25 cellular contexts compared by ENCODE assay signal in genomic region chr6:147855823-147856222, GRCh38.
"Had no signal": no experiment of that assay in that cellular context is flagged by ENCODE, and none has a peak within 500 bp of the region (broad histone marks: within the 10 kb centered on the region; RNA-seq: fewer than 3 reads in every experiment).

No MANE protein-coding gene starts in this region.

- H3K9me3 Mint-ChIP-seq: activated naive CD4-positive, alpha-beta T cell treated with anti-CD3 and anti-CD28 coated beads, Interleukin-2, amount 50 U/mL, for 24 hours; activated T-helper 1 cell treated with anti-CD3 and anti-CD28 coated beads, Interleukin-12 subunit alpha, Interleukin-12 subunit beta, Interleukin-2, Interleukin-4 antibody, amounts not matched to agents 30 ng/mL and 10 ng/mL and 1 ng/mL, durations not matched to agents 14 hours and 24 hours and 36 hours; brain; stimulated activated naive B cell treated with anti-CD40 and anti-IgM and Interleukin-4, amounts not matched to agents 10 μg/mL and 1 μg/mL and 100 μg/mL, for 72 hours had no signal

- H3K79me2 ChIP-seq: hepatocyte had no signal

- H3K27me3 Mint-ChIP-seq: activated naive CD4-positive, alpha-beta T cell treated with anti-CD3 and anti-CD28 coated beads, Interleukin-2, amount 50 U/mL, for 24 hours; brain; stimulated activated naive B cell treated with anti-CD40 and anti-IgM and Interleukin-4, amounts not matched to agents 10 μg/mL and 1 μg/mL and 100 μg/mL, for 72 hours had no signal

- ATAC-seq: activated CD4-positive, CD25-positive, alpha-beta regulatory T cell treated with anti-CD3 and anti-CD28 coated beads, Interleukin-2, amount 50 U/mL, for 24 hours; activated CD8-positive, alpha-beta T cell treated with anti-CD3 and anti-CD28 coated beads, Interleukin-2, amount 10 ng/mL, durations not matched to agents 7 days and 5 days; esophagus mucosa; natural killer cell; stimulated activated naive B cell treated with anti-CD40 and anti-IgM and Interleukin-4, amounts not matched to agents 10 μg/mL and 1 μg/mL and 100 μg/mL, for 72 hours had no signal

- DNase-seq: activated CD4-positive, alpha-beta T cell treated with anti-CD3 and anti-CD28 coated beads, Interleukin-2, amount 50 U/mL, for 1 hour; activated CD8-positive, alpha-beta T cell treated with anti-CD3 and anti-CD28 coated beads, Interleukin-2, amount 10 ng/mL, durations not matched to agents 7 days and 5 days; activated gamma-delta T cell treated with Interleukin-2 at 50 U/mL for 16 hours; anterior cingulate cortex; dermis blood vessel endothelial cell; effector CD8-positive, alpha-beta T cell; foreskin melanocyte; immature natural killer cell; kidney glomerular epithelial cell; left ventricle myocardium inferior; midbrain; natural killer cell; stimulated activated CD4-positive, alpha-beta T cell treated with anti-CD3 and anti-CD28 coated beads, Interleukin-2, amount 100 ng/mL, for 48 hours; stimulated activated CD8-positive, alpha-beta memory T cell treated with anti-CD3 and anti-CD28 coated beads, Interleukin-4, amount 100 ng/mL, for 48 hours; stimulated activated naive B cell treated with anti-CD40 and anti-IgM and Interleukin-4, amounts not matched to agents 10 μg/mL and 1 μg/mL and 100 μg/mL, for 72 hours; transverse colon had no signal

- H3K4me2 ChIP-seq: hepatocyte had no signal

- H3K36me3 Mint-ChIP-seq: activated naive CD4-positive, alpha-beta T cell treated with anti-CD3 and anti-CD28 coated beads, Interleukin-2, amount 50 U/mL, for 24 hours; brain; immature natural killer cell; natural killer cell; stimulated activated naive B cell treated with anti-CD40 and anti-IgM and Interleukin-4, amounts not matched to agents 10 μg/mL and 1 μg/mL and 100 μg/mL, for 72 hours had no signal

- FAIRE-seq: urothelium cell line had no signal

- H3K27ac ChIP-seq: hepatocyte, left ventricle myocardium inferior, prostate gland, transverse colon, VCaP had no signal

- H3K27me3 ChIP-seq: hepatocyte, transverse colon had no signal

- H3K4me1 Mint-ChIP-seq: activated naive CD4-positive, alpha-beta T cell treated with anti-CD3 and anti-CD28 coated beads, Interleukin-2, amount 50 U/mL, for 24 hours; immature natural killer cell; natural killer cell; stimulated activated naive B cell treated with anti-CD40 and anti-IgM and Interleukin-4, amounts not matched to agents 10 μg/mL and 1 μg/mL and 100 μg/mL, for 72 hours had no signal

- H3K4me3 ChIP-seq: hepatocyte, left ventricle myocardium inferior, prostate gland, transverse colon had no signal

- H2AFZ ChIP-seq: hepatocyte had no signal

- H3K4me3 Mint-ChIP-seq: activated CD8-positive, alpha-beta T cell treated with anti-CD3 and anti-CD28 coated beads, Interleukin-2, amount 10 ng/mL, durations not matched to agents 7 days and 5 days; activated naive CD4-positive, alpha-beta T cell treated with anti-CD3 and anti-CD28 coated beads, Interleukin-2, amount 50 U/mL, for 24 hours; activated T-helper 1 cell treated with anti-CD3 and anti-CD28 coated beads, Interleukin-12 subunit alpha, Interleukin-12 subunit beta, Interleukin-2, Interleukin-4 antibody, amounts not matched to agents 30 ng/mL and 10 ng/mL and 1 ng/mL, durations not matched to agents 14 hours and 24 hours and 36 hours; brain; immature natural killer cell; natural killer cell; stimulated activated naive B cell treated with anti-CD40 and anti-IgM and Interleukin-4, amounts not matched to agents 10 μg/mL and 1 μg/mL and 100 μg/mL, for 72 hours had no signal

- H3K36me3 ChIP-seq: left ventricle myocardium inferior, prostate gland, transverse colon had no signal

- H3K27ac Mint-ChIP-seq: activated CD8-positive, alpha-beta T cell treated with anti-CD3 and anti-CD28 coated beads, Interleukin-2, amount 10 ng/mL, durations not matched to agents 7 days and 5 days; activated naive CD4-positive, alpha-beta T cell treated with anti-CD3 and anti-CD28 coated beads, Interleukin-2, amount 50 U/mL, for 24 hours; activated T-helper 1 cell treated with anti-CD3 and anti-CD28 coated beads, Interleukin-12 subunit alpha, Interleukin-12 subunit beta, Interleukin-2, Interleukin-4 antibody, amounts not matched to agents 30 ng/mL and 10 ng/mL and 1 ng/mL, durations not matched to agents 14 hours and 24 hours and 36 hours; brain; immature natural killer cell; natural killer cell had no signal

- H3K4me1 ChIP-seq: left ventricle myocardium inferior, prostate gland, transverse colon had no signal
